Comparison of ENCODE assay signal across 10 cellular contexts in genomic region chr1:197544553-197544952, GRCh38.
"Had no signal": no experiment of that assay in that cellular context is flagged by ENCODE, and none has a peak within 500 bp of the region (broad histone marks: within the 10 kb centered on the region; RNA-seq: fewer than 3 reads in every experiment).

No MANE protein-coding gene starts in this region.

- H3K4me3 ChIP-seq: GM23248, HAP-1 had no signal

- H3K4me1 Mint-ChIP-seq: IgD-negative memory B cell had no signal

- H3K4me3 Mint-ChIP-seq: IgD-negative memory B cell had no signal

- H3K9me3 ChIP-seq: HAP-1 had no signal

- H3K9me3 Mint-ChIP-seq: IgD-negative memory B cell had no signal

- DNase-seq: GM23248, GOT3, H7, KBM-7 had no signal

- H3K27ac ChIP-seq: GM23248, HL-60, KMS-11 had no signal

- H3K4me1 ChIP-seq: HAP-1 had no signal

- H3K36me3 ChIP-seq: HAP-1 had no signal

- H3K27me3 Mint-ChIP-seq: IgD-negative memory B cell had no signal

- ATAC-seq: HCT116, HepG2 had no signal

- H3K27ac Mint-ChIP-seq: IgD-negative memory B cell had no signal
